Comparison of ENCODE assay signal across 8 cellular contexts in genomic region chr22:31218565-31219262, GRCh38. TPM values are rescaled to one million over a fixed set of nuclear protein-coding genes. Genes with fewer than 3 reads are reported as not detected.
DNase-seq lines count a peak whose midpoint lies in the region; ATAC-seq, FAIRE-seq and TF ChIP-seq lines count a peak whose summit lies in the region.
"Had no signal": no experiment of that assay in that cellular context is flagged by ENCODE, and none has a peak within 500 bp of the region (broad histone marks: within the 10 kb centered on the region; RNA-seq: fewer than 3 reads in every experiment).

No MANE protein-coding gene starts in this region.

- no peaks in the 10 kb centered on the region for H3K23me2 ChIP-seq in H9 (ENCODE audit: insufficient read length, low read depth, low read length, poor library complexity, severe bottlenecking)

- H4K91ac ChIP-seq in H9 (ENCODE audit: insufficient read length, low read depth, low read length) = no peak overlapping the region

- intact Hi-C loops in CD4-positive, alpha-beta memory T cell (cut with micrococcal nuclease) = no loop called here

- ATAC-seq in activated CD4-positive, CD25-positive, alpha-beta regulatory T cell treated with anti-CD3 and anti-CD28 coated beads, Interleukin-2, amount 50 U/mL, for 24 hours = no peak

- no peak overlapping the region for H3K56ac ChIP-seq in H9 (ENCODE audit: insufficient read length, low read depth, low read length)

- peak; percentile 50 for FAIRE-seq in bronchial epithelial cell (lab: Jason Lieb, UNC)

- CTCF ChIA-PET in CD4-positive, alpha-beta memory T cell (lab: Charles Lee; ENCODE audit: partially characterized antibody) = interaction anchor here (0.8 to 4.3 kb wide), 8 partner anchors 11 to 95 kb away, joined by 3 to 32 read pairs (median 5); partner anchors contain the start of gene PIK3IP1

- no peak for DNase-seq in CD4-positive, alpha-beta memory T cell
- no peak for DNase-seq in H9
- DNase-seq in bronchial epithelial cell (ENCODE audit: low read depth) = peak; percentile 70
- no peak for DNase-seq in midbrain (lab: John Stamatoyannopoulos, UW)
- DNase-seq in MG63 = no peak
- DNase-seq: NCI-H1694 had no signal

- no peak overlapping the region for H3K18ac ChIP-seq in H9 (ENCODE audit: insufficient read length, low read depth, low read length)

- H2AFZ ChIP-seq in H9 (ENCODE audit: low read length) = no peak overlapping the region

- no peaks in the 10 kb centered on the region for H3K9me3 ChIP-seq in CD4-positive, alpha-beta memory T cell (ENCODE audit: control insufficient read depth in 1 of 2, low read length in 2 of 2)
- H3K9me3 ChIP-seq in H9 (ENCODE audit: control insufficient read depth, low read depth, low read length) (no peaks in the 10 kb centered on the region), neutrophil (no peaks in the 10 kb centered on the region), MG63 (no peaks in the 10 kb centered on the region)

- H2AK5ac ChIP-seq in H9 (ENCODE audit: insufficient read length, low read length) = no peak overlapping the region

- H3K4me3 Mint-ChIP-seq in CD4-positive, alpha-beta memory T cell = no peak overlapping the region
- H3K4me3 Mint-ChIP-seq in H9 = no peak overlapping the region

- H2BK5ac ChIP-seq in H9 (ENCODE audit: insufficient read length, low read length) = no peak overlapping the region

- H3K27me3 ChIP-seq in CD4-positive, alpha-beta memory T cell (ENCODE audit: insufficient read depth, low read length) = no peaks in the 10 kb centered on the region
- H3K27me3 ChIP-seq in H9 (ENCODE audit: insufficient read depth, low read length) = no peaks in the 10 kb centered on the region
- H3K27me3 ChIP-seq in bronchial epithelial cell (ENCODE audit: control insufficient read depth, insufficient read depth, low read length) = no peaks in the 10 kb centered on the region
- no peaks in the 10 kb centered on the region for H3K27me3 ChIP-seq in neutrophil
- no peaks in the 10 kb centered on the region for H3K27me3 ChIP-seq in MG63

- peaks cover 47% of the 10 kb centered on the region for H3K4me1 ChIP-seq in CD4-positive, alpha-beta memory T cell (ENCODE audit: insufficient read depth, low read length)
- H3K4me1 ChIP-seq in H9 (ENCODE audit: insufficient read depth, low read length) (no peaks in the 10 kb centered on the region), neutrophil (ENCODE audit: control insufficient read depth in 1 of 2, insufficient read depth in 1 of 2, low read depth in 1 of 2, low read length in 1 of 2) (peaks cover 99 to 100% of the 10 kb centered on the region in 2 experiments)

- no peaks in the 10 kb centered on the region for H3K9me3 Mint-ChIP-seq in CD4-positive, alpha-beta memory T cell
- H3K9me3 Mint-ChIP-seq in H9 = no peaks in the 10 kb centered on the region

- H4K20me1 ChIP-seq in H9 (ENCODE audit: control insufficient read depth, insufficient read depth, insufficient read length) = no peaks in the 10 kb centered on the region

- H3K23ac ChIP-seq in H9 (ENCODE audit: insufficient read length, low read depth, low read length) = no peak overlapping the region

- H3K14ac ChIP-seq in H9 (ENCODE audit: insufficient read depth, low read length) = no peak overlapping the region

- POLR2A ChIA-PET in CD4-positive, alpha-beta memory T cell (lab: Charles Lee; ENCODE audit: partially characterized antibody) = interaction anchor here (0.6 to 1.8 kb wide), 5 partner anchors 9 to 151 kb away, joined by 3 to 9 read pairs (median 3); partner anchors contain the start of gene PIK3IP1

- no peak for TF ChIP-seq CTCF in H9 (conservative IDR thresholded peaks at IDR 0.05)
- no peak for TF ChIP-seq CTCF in bronchial epithelial cell (IDR thresholded peaks at IDR 0.05; ENCODE audit: insufficient read depth, low read length, severe bottlenecking)
- no peak for TF ChIP-seq CTCF in neutrophil (IDR thresholded peaks at IDR 0.05)

- H4K8ac ChIP-seq in H9 (replicated peaks; ENCODE audit: insufficient read length, low read depth, low read length) = no peak overlapping the region

- no peaks in the 10 kb centered on the region for H3K27me3 Mint-ChIP-seq in CD4-positive, alpha-beta memory T cell
- no peaks in the 10 kb centered on the region for H3K27me3 Mint-ChIP-seq in H9 (ENCODE audit: low read depth)

- H2BK120ac ChIP-seq in H9 (ENCODE audit: low read depth, low read length, poor library complexity, severe bottlenecking) = no peak overlapping the region

- H2BK12ac ChIP-seq in H9 (ENCODE audit: insufficient read length, low read depth, low read length) = no peak overlapping the region

- peaks cover 42 to 75% (median 53%) of the 10 kb centered on the region in 4 donors for H3K4me1 Mint-ChIP-seq in CD4-positive, alpha-beta memory T cell
- peaks cover 18% of the 10 kb centered on the region in 2 experiments; a peak in 3 of 4 replicates for H3K4me1 Mint-ChIP-seq in H9

- WGBS in H9 (ENCODE audit: extremely low coverage, insufficient read length, low lambda C conversion rate) = no CpG with 5 or more reads among the region's 4 CpGs

- H3K27ac ChIP-seq in CD4-positive, alpha-beta memory T cell (ENCODE audit: low read depth, low read length) = no peak overlapping the region
- H3K27ac ChIP-seq in H9 (ENCODE audit: insufficient read length, low read depth, low read length) (no peak overlapping the region), neutrophil (peak overlapping the region; percentile 98)

- no peak overlapping the region for H2BK15ac ChIP-seq in H9 (ENCODE audit: low read depth, low read length)

- H3K4me3 ChIP-seq in CD4-positive, alpha-beta memory T cell (ENCODE audit: low read length in 2 of 2) = no peak overlapping the region
- no peak overlapping the region for H3K4me3 ChIP-seq in bronchial epithelial cell (ENCODE audit: low read depth, low read length)
- peak overlapping the region; percentile 90 to 97 for H3K4me3 ChIP-seq in neutrophil (ENCODE audit: low read depth in 1 of 2, low read length in 1 of 2)
- no peak overlapping the region for H3K4me3 ChIP-seq in MG63

- H3K4me2 ChIP-seq in H9 (ENCODE audit: insufficient read depth, insufficient read length, low read length) = no peak overlapping the region

- peaks cover 0 to 11% of the 10 kb centered on the region in 2 donors for H3K36me3 Mint-ChIP-seq in CD4-positive, alpha-beta memory T cell
- H3K36me3 Mint-ChIP-seq in H9 (ENCODE audit: insufficient read depth in 1 of 3, low read depth in 3 of 3) = peaks cover 0 to 10% (median 8%) of the 10 kb centered on the region in 3 experiments; a peak in 3 of 7 replicates

- peaks cover 6% of the 10 kb centered on the region for H3K79me1 ChIP-seq in H9 (ENCODE audit: insufficient read depth, low read depth, low read length, poor library complexity, severe bottlenecking)

- H3T11ph ChIP-seq in H9 (ENCODE audit: low read length) = no peak overlapping the region

- H3K4ac ChIP-seq in H9 (ENCODE audit: low read depth, low read length) = no peak overlapping the region

- no peaks in the 10 kb centered on the region for H3K36me3 ChIP-seq in CD4-positive, alpha-beta memory T cell (ENCODE audit: insufficient read depth, low read length)
- H3K36me3 ChIP-seq in bronchial epithelial cell (ENCODE audit: control insufficient read depth, insufficient read depth, low read length) (no peaks in the 10 kb centered on the region), neutrophil (peaks cover 53% of the 10 kb centered on the region), MG63 (no peaks in the 10 kb centered on the region)

- H3K9ac ChIP-seq in H9 (ENCODE audit: extremely low read depth, insufficient read length, low read length) = no peak overlapping the region

- H2BK20ac ChIP-seq in H9 (ENCODE audit: low read depth, low read length, poor library complexity, severe bottlenecking) = no peak overlapping the region

- peak overlapping the region; percentile 59 to 88 (median 81) for H3K27ac Mint-ChIP-seq in CD4-positive, alpha-beta memory T cell
- peak overlapping the region in 2 of 3 experiments; percentile 80 to 92; a peak in 4 of 7 replicates for H3K27ac Mint-ChIP-seq in H9

- no peak overlapping the region for H4K5ac ChIP-seq in H9 (ENCODE audit: insufficient read length, low read depth, low read length)

- H3K79me2 ChIP-seq in H9 (ENCODE audit: insufficient read depth, low read length) = peaks cover 8% of the 10 kb centered on the region; the same call in 1 of the 2 replicates

RNA-seq across cellular contexts. Expression of gene LIMK2, which starts 6.6 kb away (rescaled TPM):
- 10 to 100 TPM; 32.2 to 33.2 TPM for total RNA-seq in CD4-positive, alpha-beta memory T cell
- 10 to 100 TPM; 12.3 to 26.8 TPM for polyA plus RNA-seq in CD4-positive, alpha-beta memory T cell
- 50.5 and 51.3 TPM in 2 replicates for total RNA-seq in H9 (2021)
- 121 and 155 TPM in 2 replicates for total RNA-seq in bronchial epithelial cell
- 5.3 and 7.9 TPM in 2 replicates for total RNA-seq in MG63 (2014; rRNA removed; shearing (Covaris generic); ENCODE audit: low replicate concordance)

RNA-seq across cellular contexts. Expression of gene RNF185, which starts 58.7 kb away (rescaled TPM):
- 10 to 100 TPM; 31.5 to 31.7 TPM for total RNA-seq in CD4-positive, alpha-beta memory T cell
- polyA plus RNA-seq in CD4-positive, alpha-beta memory T cell = 10 to 100 TPM; 24.1 to 27.1 TPM
- total RNA-seq in H9 (2021) = 21.3 and 24.3 TPM in 2 replicates
- 58.4 and 73.0 TPM in 2 replicates for total RNA-seq in bronchial epithelial cell
- total RNA-seq in MG63 (2014; rRNA removed; shearing (Covaris generic); ENCODE audit: low replicate concordance) = 39.1 and 46.0 TPM in 2 replicates

Comparison
In these comparisons a context has a peak if more than half of its experiments do, and no peak if none do; other contexts are left out.
1. H3K4me3 ChIP-seq: peak in neutrophil (2 of 2); none in CD4-positive, alpha-beta memory T cell (0 of 2), bronchial epithelial cell (single experiment) and MG63 (single experiment).